ENCODE assay signal across 8 cellular contexts in genomic region chr2:171433763-171434670, GRCh38. TPM values are rescaled to one million over a fixed set of nuclear protein-coding genes. Genes with fewer than 3 reads are reported as not detected.
DNase-seq lines count a peak whose midpoint lies in the region; ATAC-seq and TF ChIP-seq lines count a peak whose summit lies in the region.

TSS of gene DCAF17 (plus strand) at chr2:171434226. CDS start at chr2:171434578, 352 bp downstream.
TSS of gene METTL8 (minus strand) at chr2:171433990. CDS start at chr2:171392185, 41,805 bp downstream.

- H3K27ac Mint-ChIP-seq in activated B cell treated with CpG ODN at 0.5 μM for 24 hours, result peak within 1 kb of the TSS; percentile 94

- H3K36me3 Mint-ChIP-seq in activated B cell treated with CpG ODN at 0.5 μM for 24 hours (ENCODE audit: low read depth), result peaks cover 31% of the 10 kb centered on the region

- H3K27me3 Mint-ChIP-seq in activated B cell treated with CpG ODN at 0.5 μM for 24 hours, result no peaks in the 10 kb centered on the region

- POLR2A ChIA-PET in activated B cell treated with CpG ODN at 0.5 μM for 24 hours (lab: Charles Lee), result interaction anchor here (0.5 to 3.0 kb wide), 21 partner anchors 13 to 504 kb away, joined by 3 to 21 read pairs (median 5); partner anchors contain the start of gene GORASP2

- ATAC-seq in GM18907 (IDR thresholded peaks at IDR 0.05; ENCODE audit: unreplicated experiment) (peak; percentile 95), HG03159 (IDR thresholded peaks at IDR 0.05; ENCODE audit: unreplicated experiment) (peak; percentile 92), activated B cell treated with CpG ODN at 0.5 μM for 24 hours (ENCODE audit: low read depth) (peak; percentile 92)

- peak within 1 kb of the TSS; percentile 98 for H3K4me3 ChIP-seq in AG09309 (ENCODE audit: control insufficient read depth, low read depth, low read length)

- H3K4me1 Mint-ChIP-seq in activated B cell treated with CpG ODN at 0.5 μM for 24 hours, result peaks cover 24% of the 10 kb centered on the region

- H3K4me3 Mint-ChIP-seq in activated B cell treated with CpG ODN at 0.5 μM for 24 hours, result peak within 1 kb of the TSS; percentile 90

- peak; percentile 68 for DNase-seq in AG09309 (ENCODE audit: low read depth)
- peak; percentile 97 for DNase-seq in NCI-H226
- peak; percentile 91 for DNase-seq in activated B cell treated with CpG ODN at 0.5 μM for 24 hours
- DNase-seq in caudate nucleus (lab: John Stamatoyannopoulos, UW), result peak; percentile 80 to 98 (median 94)
- peak; percentile 96 for DNase-seq in inferior parietal cortex (ENCODE audit: extremely low spot score)
- peak; percentile 87 to 90 for DNase-seq in stimulated activated CD4-positive, alpha-beta T cell treated with anti-CD3 and anti-CD28 coated beads, Interleukin-12 subunit alpha, Interleukin-12 subunit beta, amount 100 ng/mL, for 24 hours (ENCODE audit: low read depth in 2 of 2)

- TF ChIP-seq CTCF in AG09309 (IDR thresholded peaks at IDR 0.05; ENCODE audit: control insufficient read depth, insufficient read depth, low read depth, low read length, missing control alignments), result peak; percentile 33
- no peak for TF ChIP-seq CTCF in activated B cell treated with CpG ODN at 0.5 μM for 24 hours (IDR thresholded peaks at IDR 0.05)

- peak within 1 kb of the TSS; percentile 90 for H3K27ac ChIP-seq in caudate nucleus (ENCODE audit: low read depth, low read length)

- H3K9me3 Mint-ChIP-seq in activated B cell treated with CpG ODN at 0.5 μM for 24 hours, result peaks cover 5% of the 10 kb centered on the region

- CTCF ChIA-PET in activated B cell treated with CpG ODN at 0.5 μM for 24 hours (lab: Charles Lee), result interaction anchor here (0.6 to 1.9 kb wide), 8 partner anchors 12 to 504 kb away, joined by 3 to 11 read pairs (median 4); partner anchors contain the start of gene GORASP2

- intact Hi-C loops in activated B cell treated with CpG ODN at 0.5 μM for 24 hours (cut with micrococcal nuclease), result loop anchor here (1.0 to 5.0 kb wide), 6 partner anchors 253 to 1123 kb away; partner anchors contain the start of genes DYNC1I2, GORASP2, HAT1 and PDK1

RNA-seq across cellular contexts. Expression of gene DCAF17, which starts in this region (rescaled TPM):
- total RNA-seq in activated B cell treated with CpG ODN at 0.5 μM for 24 hours, result 23.1 and 23.5 TPM in 2 replicates

RNA-seq across cellular contexts. Expression of gene METTL8, which starts in this region (rescaled TPM):
- 16.5 and 22.9 TPM in 2 replicates for total RNA-seq in activated B cell treated with CpG ODN at 0.5 μM for 24 hours

Comparison
In these comparisons a context has a peak if more than half of its experiments do, and no peak if none do; other contexts are left out.
1. Peak in every context shown above with its lines: DNase-seq, ATAC-seq, H3K4me3 ChIP-seq and H3K27ac ChIP-seq.